8 cellular contexts compared by ENCODE assay signal in the genomic region with DNA sequence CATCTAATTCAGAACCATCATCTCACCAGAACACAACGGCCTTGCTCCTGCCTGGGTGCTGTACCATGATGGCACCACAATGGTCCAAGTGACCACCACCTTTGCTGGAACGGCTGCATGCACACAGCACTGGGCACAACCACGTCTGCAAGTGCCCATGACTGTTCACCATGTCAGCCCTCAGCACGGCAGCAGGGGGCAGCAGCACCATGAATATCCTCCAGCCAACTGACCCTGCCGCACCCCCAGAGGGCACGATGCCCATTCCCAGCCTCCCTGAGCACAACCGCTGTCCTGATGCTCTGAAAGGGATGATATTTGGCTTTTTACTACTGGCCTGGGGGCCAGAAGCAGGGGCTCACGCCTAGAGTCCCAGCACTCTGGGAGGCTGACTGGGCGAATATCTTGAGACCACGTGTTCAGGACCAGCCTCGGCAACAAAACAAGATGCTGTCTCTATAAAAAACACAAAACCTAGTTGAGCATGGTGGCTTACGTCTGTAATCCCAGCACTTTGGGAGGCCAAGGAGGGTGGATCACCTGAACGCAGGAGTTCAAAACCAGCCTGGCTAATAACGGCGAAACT. TPM values are rescaled to one million over a fixed set of nuclear protein-coding genes. Genes with fewer than 3 reads are reported as not detected.
A peak's percentile ranks its signal among the peaks of the same experiment; 100 is the strongest.
DNase-seq lines count a peak whose midpoint lies in the region; ATAC-seq and TF ChIP-seq lines count a peak whose summit lies in the region.

No MANE protein-coding gene starts in this region.

- no peaks in the 10 kb centered on the region for H3K27me3 Mint-ChIP-seq in activated T-helper 2 cell treated with anti-CD3 and anti-CD28 coated beads, Interferon-gamma antibody, Interleukin-2, Interleukin-4, amounts not matched to agents 10 μg/mL and 5 μg/mL and 100 μg/mL, durations not matched to agents 14 hours and 24 hours and 36 hours (ENCODE audit: low read depth)

- no peaks in the 10 kb centered on the region for H3K27me3 ChIP-seq in ovary

- WGBS in ovary, 3 donors = 37 to 50% (median 40%) methylated on average over 15 of the region's 15 CpGs

- intact Hi-C loops in activated T-helper 2 cell treated with anti-CD3 and anti-CD28 coated beads, Interferon-gamma antibody, Interleukin-2, Interleukin-4, amounts not matched to agents 10 μg/mL and 5 μg/mL and 100 μg/mL, durations not matched to agents 14 hours and 24 hours and 36 hours (cut with micrococcal nuclease) = loop anchor here (2.0 kb wide), 1 partner anchor 60 kb away; no protein-coding TSS in a partner anchor
- intact Hi-C loops in ovary (cut with DNase I) = loop anchor here in 2 of 4 donors (5.0 kb wide), 1 partner anchor 65 kb away; no protein-coding TSS in a partner anchor

- no peak overlapping the region for H3K27ac ChIP-seq in ovary

- no peaks in the 10 kb centered on the region for H3K36me3 ChIP-seq in ovary

- H3K27ac Mint-ChIP-seq in activated T-helper 2 cell treated with anti-CD3 and anti-CD28 coated beads, Interferon-gamma antibody, Interleukin-2, Interleukin-4, amounts not matched to agents 10 μg/mL and 5 μg/mL and 100 μg/mL, durations not matched to agents 14 hours and 24 hours and 36 hours = no peak overlapping the region

- TF ChIP-seq CTCF in ovary (IDR thresholded peaks at IDR 0.05) = peak; percentile 55 to 67 (median 67)

- H3K9me3 ChIP-seq in ovary = no peaks in the 10 kb centered on the region

- peak; percentile 12 for TF ChIP-seq POLR2A in ovary (IDR thresholded peaks at IDR 0.05)

- H3K4me3 Mint-ChIP-seq in activated T-helper 2 cell treated with anti-CD3 and anti-CD28 coated beads, Interferon-gamma antibody, Interleukin-2, Interleukin-4, amounts not matched to agents 10 μg/mL and 5 μg/mL and 100 μg/mL, durations not matched to agents 14 hours and 24 hours and 36 hours (ENCODE audit: low read depth) = no peak overlapping the region

- peaks cover 6% of the 10 kb centered on the region for H3K4me1 ChIP-seq in ovary (ENCODE audit: insufficient read depth)

- no peaks in the 10 kb centered on the region for H3K4me1 Mint-ChIP-seq in activated T-helper 2 cell treated with anti-CD3 and anti-CD28 coated beads, Interferon-gamma antibody, Interleukin-2, Interleukin-4, amounts not matched to agents 10 μg/mL and 5 μg/mL and 100 μg/mL, durations not matched to agents 14 hours and 24 hours and 36 hours (ENCODE audit: low read depth)

- no peak for TF ChIP-seq EP300 in ovary (IDR thresholded peaks at IDR 0.05)

- H3K36me3 Mint-ChIP-seq in activated T-helper 2 cell treated with anti-CD3 and anti-CD28 coated beads, Interferon-gamma antibody, Interleukin-2, Interleukin-4, amounts not matched to agents 10 μg/mL and 5 μg/mL and 100 μg/mL, durations not matched to agents 14 hours and 24 hours and 36 hours (ENCODE audit: low read depth) = peaks cover 26% of the 10 kb centered on the region

- no peak for ATAC-seq in GM21786 (IDR thresholded peaks at IDR 0.05; ENCODE audit: unreplicated experiment)
- ATAC-seq in GM21717 (IDR thresholded peaks at IDR 0.05; ENCODE audit: unreplicated experiment) = no peak

- no peak overlapping the region for H3K4me3 ChIP-seq in ovary

- no peaks in the 10 kb centered on the region for H3K9me3 Mint-ChIP-seq in activated T-helper 2 cell treated with anti-CD3 and anti-CD28 coated beads, Interferon-gamma antibody, Interleukin-2, Interleukin-4, amounts not matched to agents 10 μg/mL and 5 μg/mL and 100 μg/mL, durations not matched to agents 14 hours and 24 hours and 36 hours

- DNase-seq in NCI-H82 (lab: John Stamatoyannopoulos, UW) = peak; percentile 45
- no peak for DNase-seq in NCI-H82 treated with DMSO at 0.1 percent for 48 hours (lab: John Stamatoyannopoulos, UW; ENCODE audit: unreplicated experiment)
- peak; percentile 21 for DNase-seq in NCI-H2227 treated with DMSO at 0.1 percent for 48 hours (lab: John Stamatoyannopoulos, UW)
- DNase-seq in activated T-helper 2 cell treated with anti-CD3 and anti-CD28 coated beads, Interferon-gamma antibody, Interleukin-2, Interleukin-4, amounts not matched to agents 10 μg/mL and 5 μg/mL and 100 μg/mL, durations not matched to agents 14 hours and 24 hours and 36 hours (ENCODE audit: low spot score) = peak; percentile 16
- peak; percentile 40 for DNase-seq in foreskin melanocyte
- peak; percentile 68 to 87 (median 81) for DNase-seq in ovary

RNA-seq across cellular contexts. Expression of a gene that starts 25.7 kb away (rescaled TPM):
- total RNA-seq in activated T-helper 2 cell treated with anti-CD3 and anti-CD28 coated beads, Interferon-gamma antibody, Interleukin-2, Interleukin-4, amounts not matched to agents 10 μg/mL and 5 μg/mL and 100 μg/mL, durations not matched to agents 14 hours and 24 hours and 36 hours = 0.18 and 0.30 TPM in 2 replicates
- total RNA-seq in ovary = 1 to 10 TPM in 5 of 7 donors, under 1 TPM in 2; 0.57 to 3.3 (median 1.7) TPM
- under 1 TPM in 1 of 2 donors, not detected in 1; 0.63 TPM for polyA plus RNA-seq in ovary

RNA-seq across cellular contexts. Expression of a gene that starts 32.2 kb away (rescaled TPM):
- 61.2 and 72.0 TPM in 2 replicates for total RNA-seq in activated T-helper 2 cell treated with anti-CD3 and anti-CD28 coated beads, Interferon-gamma antibody, Interleukin-2, Interleukin-4, amounts not matched to agents 10 μg/mL and 5 μg/mL and 100 μg/mL, durations not matched to agents 14 hours and 24 hours and 36 hours
- 10 to 100 TPM; 15.5 to 43.4 (median 34.1) TPM for total RNA-seq in ovary
- 10 to 100 TPM; 10.2 to 23.9 TPM for polyA plus RNA-seq in ovary

RNA-seq across cellular contexts. Expression of a gene that starts 32.8 kb away (rescaled TPM):
- 11.4 and 13.0 TPM in 2 replicates for total RNA-seq in activated T-helper 2 cell treated with anti-CD3 and anti-CD28 coated beads, Interferon-gamma antibody, Interleukin-2, Interleukin-4, amounts not matched to agents 10 μg/mL and 5 μg/mL and 100 μg/mL, durations not matched to agents 14 hours and 24 hours and 36 hours
- total RNA-seq in ovary = 10 to 100 TPM; 15.4 to 38.0 (median 30.5) TPM
- polyA plus RNA-seq in ovary = 10 to 100 TPM; 28.9 to 37.6 TPM

RNA-seq across cellular contexts. Expression of a gene that starts 35.8 kb away (rescaled TPM):
- not detected in 2 replicates for total RNA-seq in activated T-helper 2 cell treated with anti-CD3 and anti-CD28 coated beads, Interferon-gamma antibody, Interleukin-2, Interleukin-4, amounts not matched to agents 10 μg/mL and 5 μg/mL and 100 μg/mL, durations not matched to agents 14 hours and 24 hours and 36 hours
- not detected for total RNA-seq in ovary
- polyA plus RNA-seq in ovary = under 1 TPM in 1 of 2 donors, not detected in 1; 0.68 TPM

RNA-seq across cellular contexts. Expression of a gene that starts 38.0 kb away (rescaled TPM):
- not detected in 2 replicates for total RNA-seq in activated T-helper 2 cell treated with anti-CD3 and anti-CD28 coated beads, Interferon-gamma antibody, Interleukin-2, Interleukin-4, amounts not matched to agents 10 μg/mL and 5 μg/mL and 100 μg/mL, durations not matched to agents 14 hours and 24 hours and 36 hours
- total RNA-seq in ovary = 1 to 10 TPM in 1 of 7 donors, under 1 TPM in 2, not detected in 4; 0.20 to 2.3 (median 0.22) TPM
- under 1 TPM in 1 of 2 donors, not detected in 1; 0.07 TPM for polyA plus RNA-seq in ovary
